ENCODE assay signal across 24 cellular contexts in genomic region chr2:127535941-127536340, GRCh38. TPM values are rescaled to one million over a fixed set of nuclear protein-coding genes. Genes with fewer than 3 reads are reported as not detected.
DNase-seq lines count a peak whose midpoint lies in the region; ATAC-seq, FAIRE-seq and TF ChIP-seq lines count a peak whose summit lies in the region.
"Had no signal": no experiment of that assay in that cellular context is flagged by ENCODE, and none has a peak within 500 bp of the region (broad histone marks: within the 10 kb centered on the region; RNA-seq: fewer than 3 reads in every experiment).

No MANE protein-coding gene starts in this region.

- TF ChIP-seq CTCF in HepG2 (CRISPR knock-in tag; IDR thresholded peaks at IDR 0.05) (0 out of 2 replicates have a peak, but pooled peaks have one; percentile 17), right lobe of liver (IDR thresholded peaks at IDR 0.05) (no peak), hepatocyte (IDR thresholded peaks at IDR 0.05; ENCODE audit: poor library complexity) (no peak)

- no peak overlapping the region for H3K14ac ChIP-seq in neuronal stem cell (ENCODE audit: low read length)

- CTCF ChIA-PET in HepG2 (lab: Yijun Ruan, JAX; ENCODE audit: low intra/inter-chr PET ratio, low total read pairs), result no interaction called here

- H2BK120ac ChIP-seq in neuronal stem cell (ENCODE audit: low read depth, low read length), result no peak overlapping the region

- no TSS peak for BruUV-seq in HepG2 (replicated peaks; lab: Mats Ljungman, UMichigan)

- peak overlapping the region; percentile 86 for H2AK5ac ChIP-seq in neuronal stem cell (ENCODE audit: low read depth, low read length)

- no peaks in the 10 kb centered on the region for H3K36me3 ChIP-seq in HepG2 (replicated peaks in 1 of 2; ENCODE audit: control insufficient read depth in 1 of 2, insufficient read depth in 2 of 2, low read length in 2 of 2)
- H3K36me3 ChIP-seq in right lobe of liver, result no peaks in the 10 kb centered on the region
- H3K36me3 ChIP-seq in hepatocyte (replicated peaks; ENCODE audit: insufficient read depth, low read depth), result no peaks in the 10 kb centered on the region
- H3K36me3 ChIP-seq in neuronal stem cell (replicated peaks in 1 of 2; ENCODE audit: control insufficient read depth in 2 of 2, insufficient read depth in 2 of 2, low read length in 2 of 2), result no peaks in the 10 kb centered on the region
- no peaks in the 10 kb centered on the region for H3K36me3 ChIP-seq in aorta (ENCODE audit: control insufficient read depth in 1 of 2, insufficient read depth in 2 of 2, low read length in 1 of 2)
- H3K36me3 ChIP-seq: BLaER1, SJCRH30 had no signal

- H3K27ac ChIP-seq in HepG2 (ENCODE audit: extremely low read length, insufficient read depth, low read length), result no peak overlapping the region
- H3K27ac ChIP-seq in right lobe of liver, result no peak overlapping the region
- peak overlapping the region; percentile 98 for H3K27ac ChIP-seq in hepatocyte
- H3K27ac ChIP-seq in neuronal stem cell (replicated peaks; ENCODE audit: low read length), result no peak overlapping the region
- H3K27ac ChIP-seq in aorta (ENCODE audit: low read depth in 1 of 2, low read length in 2 of 2), result no peak overlapping the region
- H3K27ac ChIP-seq: 22Rv1, BLaER1, GM23248, HL-60, SJCRH30 had no signal

- H3K27me3 Mint-ChIP-seq in activated T-helper 17 cell treated with anti-CD3 and anti-CD28 coated beads, Interleukin-2, amount 50 U/mL, for 72 hours, result peaks cover 4% of the 10 kb centered on the region

- H4K91ac ChIP-seq in neuronal stem cell (ENCODE audit: low read depth, low read length, poor library complexity), result no peak overlapping the region

- DNase-seq in HepG2 (ENCODE audit: low spot score) (no peak), right lobe of liver (no peak), hepatocyte (ENCODE audit: low spot score) (no peak), neuronal stem cell (ENCODE audit: low spot score) (no peak), aorta (no peak), GM19238 (ENCODE audit: insufficient read length, low spot score) (no peak)
- DNase-seq: ACHN; Calu3; CD8-positive, alpha-beta T cell; GM23248; HCEC 1CT; KBM-7; NCI-H1436; NCI-H226; SJCRH30 had no signal

- no peaks in the 10 kb centered on the region for H3K9me2 ChIP-seq in hepatocyte (replicated peaks; ENCODE audit: insufficient read depth)

- TF ChIP-seq EP300 in HepG2 (IDR thresholded peaks at IDR 0.05; ENCODE audit: low read depth in 2 of 2, low read length in 2 of 2) (no peak), HepG2 (CRISPR knock-in tag; IDR thresholded peaks at IDR 0.05; ENCODE audit: borderline replicate concordance) (no peak)

- POLR2A ChIA-PET in HepG2 (lab: Yijun Ruan, JAX), result no interaction called here

- no peak overlapping the region for H4K8ac ChIP-seq in neuronal stem cell (ENCODE audit: low read depth, low read length)

- no peak for TF ChIP-seq RAD21 in HepG2 (CRISPR knock-in tag; IDR thresholded peaks at IDR 0.05)

- TF ChIP-seq POLR2A in HepG2 (IDR thresholded peaks at IDR 0.05; ENCODE audit: insufficient read depth in 1 of 2, low read depth in 2 of 2, low read length in 2 of 2) (no peak), right lobe of liver (IDR thresholded peaks at IDR 0.05) (no peak)

- intact Hi-C loops in HepG2 (cut with micrococcal nuclease; ENCODE audit: unreplicated experiment), result loop anchor here (10.0 kb wide), 1 partner anchor 109 kb away; the partner anchor contains the start of gene GPR17
- intact Hi-C loops in right lobe of liver (cut with DNase I), result no loop called here
- intact Hi-C loops in aorta (cut with DNase I), result no loop called here

- ATAC-seq in HepG2, result peak; percentile 31
- no peak for ATAC-seq in right lobe of liver
- no peak for ATAC-seq in GM19023 (IDR thresholded peaks at IDR 0.05; ENCODE audit: unreplicated experiment)
- ATAC-seq in aorta (ENCODE audit: low FRiP score), result no peak
- no peak for ATAC-seq in activated T-helper 17 cell treated with anti-CD3 and anti-CD28 coated beads, Interleukin-2, amount 50 U/mL, for 72 hours (replicated peaks)
- ATAC-seq: CD8-positive, alpha-beta T cell had no signal

- no peak for FAIRE-seq in HepG2 (lab: Jason Lieb, UNC)
- FAIRE-seq: G401.6, GM12892, GM18507, RCC 7860 had no signal

- H3K4me1 ChIP-seq in HepG2 (ENCODE audit: insufficient read depth, low read length), result peaks cover 22% of the 10 kb centered on the region
- H3K4me1 ChIP-seq in right lobe of liver, result no peaks in the 10 kb centered on the region
- no peaks in the 10 kb centered on the region for H3K4me1 ChIP-seq in hepatocyte (ENCODE audit: insufficient read depth)
- H3K4me1 ChIP-seq in neuronal stem cell (ENCODE audit: control insufficient read depth in 2 of 2, insufficient read depth in 1 of 2, low read depth in 1 of 2, low read length in 2 of 2), result peaks cover 0 to 5% of the 10 kb centered on the region in 2 donors
- no peaks in the 10 kb centered on the region for H3K4me1 ChIP-seq in aorta (ENCODE audit: control insufficient read depth in 1 of 2, insufficient read depth in 2 of 2, low read length in 2 of 2)
- H3K4me1 ChIP-seq: BLaER1, SJCRH30 had no signal

- no peak overlapping the region for H3K27ac Mint-ChIP-seq in activated T-helper 17 cell treated with anti-CD3 and anti-CD28 coated beads, Interleukin-2, amount 50 U/mL, for 72 hours
- H3K27ac Mint-ChIP-seq: CD8-positive, alpha-beta T cell had no signal

- WGBS in HepG2 (ENCODE audit: low lambda C conversion rate), result 48% methylated on average over 8 of the region's 8 CpGs
- 80% methylated on average over 3 of the region's 8 CpGs for WGBS in right lobe of liver (ENCODE audit: insufficient coverage, low coverage, low lambda C conversion rate, missing lambda C conversion rate)
- WGBS in hepatocyte (ENCODE audit: low lambda C conversion rate, missing lambda C conversion rate), result 91% methylated on average over 8 of the region's 8 CpGs
- no CpG with 5 or more reads among the region's 8 CpGs for WGBS in neuronal stem cell (ENCODE audit: extremely low coverage in 2 of 2, insufficient read length in 2 of 2, insufficient replicate concordance in 1 of 2), 2 donors
- WGBS in aorta, 2 donors, result 80 to 87% methylated on average over 8 of the region's 8 CpGs

- peak overlapping the region; percentile 29 for H2BK5ac ChIP-seq in neuronal stem cell (ENCODE audit: low read length)

- no peaks in the 10 kb centered on the region for H3K4me1 Mint-ChIP-seq in activated T-helper 17 cell treated with anti-CD3 and anti-CD28 coated beads, Interleukin-2, amount 50 U/mL, for 72 hours

- H3K18ac ChIP-seq in neuronal stem cell (ENCODE audit: low read length), result peak overlapping the region; percentile 54

- peak overlapping the region; percentile 72 for H2BK15ac ChIP-seq in neuronal stem cell (ENCODE audit: low read length)

- no peaks in the 10 kb centered on the region for H3K9me3 Mint-ChIP-seq in activated T-helper 17 cell treated with anti-CD3 and anti-CD28 coated beads, Interleukin-2, amount 50 U/mL, for 72 hours
- H3K9me3 Mint-ChIP-seq: CD8-positive, alpha-beta T cell had no signal

- no peak overlapping the region for H3K4me3 ChIP-seq in HepG2 (replicated peaks in 1 of 3; ENCODE audit: insufficient read depth in 1 of 3, low read depth in 2 of 3, low read length in 3 of 3)
- no peak overlapping the region for H3K4me3 ChIP-seq in right lobe of liver
- H3K4me3 ChIP-seq in hepatocyte, result no peak overlapping the region
- H3K4me3 ChIP-seq in neuronal stem cell (ENCODE audit: low read length in 2 of 2), result no peak overlapping the region
- H3K4me3 ChIP-seq in aorta (ENCODE audit: low read length in 2 of 2), result no peak overlapping the region
- H3K4me3 ChIP-seq: BLaER1, GM23248, SJCRH30 had no signal

- no peaks in the 10 kb centered on the region for H3K79me1 ChIP-seq in neuronal stem cell (ENCODE audit: low read depth, low read length)

- H4K20me1 ChIP-seq in HepG2 (ENCODE audit: insufficient read depth, low read length) (no peaks in the 10 kb centered on the region), hepatocyte (ENCODE audit: insufficient read depth, poor library complexity, severe bottlenecking) (no peaks in the 10 kb centered on the region)
- H4K20me1 ChIP-seq: BLaER1 had no signal

- H2BK12ac ChIP-seq in neuronal stem cell (ENCODE audit: low read length), result no peak overlapping the region

- no peak overlapping the region for H3K4me2 ChIP-seq in HepG2 (ENCODE audit: low read depth, low read length)
- H3K4me2 ChIP-seq in hepatocyte, result peak overlapping the region; percentile 70
- H3K4me2 ChIP-seq in neuronal stem cell (ENCODE audit: insufficient read depth, low read length, poor library complexity, severe bottlenecking), result no peak overlapping the region
- H3K4me2 ChIP-seq: BLaER1 had no signal

- H3K79me2 ChIP-seq in HepG2 (ENCODE audit: insufficient read depth, low read length), result no peaks in the 10 kb centered on the region
- peaks cover 3% of the 10 kb centered on the region for H3K79me2 ChIP-seq in hepatocyte

- peak overlapping the region; percentile 52 for H3K23ac ChIP-seq in neuronal stem cell (ENCODE audit: low read depth, low read length, poor library complexity)

- no peak overlapping the region for H3K9ac ChIP-seq in HepG2 (ENCODE audit: insufficient read depth, low read depth, low read length)
- H3K9ac ChIP-seq in neuronal stem cell (ENCODE audit: low read depth, low read length, poor library complexity), result no peak overlapping the region
- H3K9ac ChIP-seq: BLaER1, GM23248 had no signal

- H3K4ac ChIP-seq in neuronal stem cell (ENCODE audit: low read length), result no peak overlapping the region

- no peak overlapping the region for H3K4me3 Mint-ChIP-seq in activated T-helper 17 cell treated with anti-CD3 and anti-CD28 coated beads, Interleukin-2, amount 50 U/mL, for 72 hours
- H3K4me3 Mint-ChIP-seq: CD8-positive, alpha-beta T cell had no signal

- H3K27me3 ChIP-seq in HepG2 (ENCODE audit: control insufficient read depth in 1 of 2, insufficient read depth in 2 of 2, low read length in 2 of 2), result peaks cover 10 to 40% of the 10 kb centered on the region in 2 experiments; a peak in 4 of 5 replicates
- no peaks in the 10 kb centered on the region for H3K27me3 ChIP-seq in right lobe of liver
- H3K27me3 ChIP-seq in hepatocyte, result no peaks in the 10 kb centered on the region
- H3K27me3 ChIP-seq in neuronal stem cell (ENCODE audit: control insufficient read depth in 3 of 3, insufficient read depth in 3 of 3, low read depth in 1 of 3, low read length in 3 of 3), result peaks cover 0 to 43% (median 0%) of the 10 kb centered on the region in 3 experiments
- no peaks in the 10 kb centered on the region for H3K27me3 ChIP-seq in aorta (ENCODE audit: control insufficient read depth in 1 of 2, insufficient read depth in 2 of 2, low read length in 1 of 2)
- H3K27me3 ChIP-seq: BLaER1 had no signal

- H2AFZ ChIP-seq in HepG2 (ENCODE audit: low read length) (no peak overlapping the region), hepatocyte (no peak overlapping the region), neuronal stem cell (ENCODE audit: low read length) (no peak overlapping the region)
- H2AFZ ChIP-seq: GM23248 had no signal

- in situ Hi-C loops in HepG2 (cut with HindIII; ENCODE audit: extremely low pct_ligation_motif_present, low pct_unique_long_range_greater_than_20kb), result no loop called here

- no peaks in the 10 kb centered on the region for H3K9me3 ChIP-seq in HepG2 (ENCODE audit: low read length)
- H3K9me3 ChIP-seq in right lobe of liver, result no peaks in the 10 kb centered on the region
- H3K9me3 ChIP-seq in hepatocyte (ENCODE audit: low read depth), result no peaks in the 10 kb centered on the region
- no peaks in the 10 kb centered on the region for H3K9me3 ChIP-seq in neuronal stem cell (replicated peaks in 1 of 2; ENCODE audit: control insufficient read depth in 2 of 2, insufficient read depth in 1 of 2, low read depth in 1 of 2, low read length in 2 of 2)
- H3K9me3 ChIP-seq in aorta (ENCODE audit: control insufficient read depth, low read length), result no peaks in the 10 kb centered on the region
- H3K9me3 ChIP-seq: BLaER1, SJCRH30 had no signal

- H3K36me3 Mint-ChIP-seq in activated T-helper 17 cell treated with anti-CD3 and anti-CD28 coated beads, Interleukin-2, amount 50 U/mL, for 72 hours (ENCODE audit: low read depth), result no peaks in the 10 kb centered on the region
- H3K36me3 Mint-ChIP-seq: CD8-positive, alpha-beta T cell had no signal

RNA-seq across cellular contexts. Expression of gene MYO7B, which starts 0.5 kb away (rescaled TPM):
- total RNA-seq in HepG2 (2016; rRNA removed; fragmentation: Illumina TruSeq; extraction: Trizol), result not detected in 2 replicates
- not detected in 2 replicates for total RNA-seq in HepG2 (2016; cell fraction: cytosol; rRNA removed; fragmentation: Illumina TruSeq; extraction: Trizol; ENCODE audit: low read depth)
- not detected in 2 replicates for total RNA-seq in HepG2 (2016; cell fraction: insoluble cytoplasmic fraction; rRNA removed; fragmentation: Illumina TruSeq; extraction: Trizol)
- not detected in 2 replicates for total RNA-seq in HepG2 (2016; cell fraction: membrane; rRNA removed; fragmentation: Illumina TruSeq; extraction: Trizol)
- not detected in 2 replicates for total RNA-seq in HepG2 (2016; cell fraction: nucleus; rRNA removed; fragmentation: Illumina TruSeq; extraction: Trizol)
- 0.03 TPM in 1 of 2 replicates, not detected in the other for polyA plus RNA-seq in HepG2 (2011; rRNA removed)
- polyA plus RNA-seq in HepG2 (2011; cell fraction: cytosol; rRNA removed), result 0.01 TPM in 1 of 2 replicates, not detected in the other
- 0.11 and 0.12 TPM in 2 replicates for polyA plus RNA-seq in HepG2 (2011; cell fraction: nucleus; rRNA removed)
- polyA plus RNA-seq in HepG2 (2012), result not detected in 2 replicates
- not detected in 2 replicates for polyA plus RNA-seq in HepG2 (2016; cell fraction: cytosol; fragmentation: Illumina TruSeq; extraction: Trizol; ENCODE audit: low read depth)
- not detected in 2 replicates for polyA plus RNA-seq in HepG2 (2016; cell fraction: insoluble cytoplasmic fraction; fragmentation: Illumina TruSeq; extraction: Trizol; ENCODE audit: low read depth)
- polyA plus RNA-seq in HepG2 (2016; cell fraction: membrane; fragmentation: Illumina TruSeq; extraction: Trizol; ENCODE audit: low read depth), result not detected in 2 replicates
- polyA plus RNA-seq in HepG2 (2016; cell fraction: nucleus; fragmentation: Illumina TruSeq; extraction: Trizol; ENCODE audit: insufficient read depth, low read depth), result not detected in 2 replicates
- 0.02 TPM in 1 of 2 replicates, not detected in the other for polyA minus RNA-seq in HepG2 (2011; rRNA and poly(A)+ RNA removed; ENCODE audit: low replicate concordance)
- not detected in 2 replicates for polyA minus RNA-seq in HepG2 (2011; cell fraction: cytosol; rRNA and poly(A)+ RNA removed)
- not detected in 2 replicates for polyA minus RNA-seq in HepG2 (2011; cell fraction: nucleus; rRNA and poly(A)+ RNA removed)
- 1 to 10 TPM in 2 of 6 experiments, under 1 TPM in 3, not detected in 1; 0.21 to 2.7 (median 0.37) TPM for total RNA-seq in right lobe of liver
- 17.6 and 20.1 TPM in 2 replicates for total RNA-seq in hepatocyte
- polyA plus RNA-seq in hepatocyte, result 12.6 and 17.6 TPM in 2 replicates
- not detected for polyA plus RNA-seq in neuronal stem cell (2013, experiment 1 of 2)
- polyA plus RNA-seq in neuronal stem cell (2013, experiment 2 of 2), result 0.03 TPM
- 1 to 10 TPM in 1 of 2 donors, under 1 TPM in 1; 0.32 to 2.0 TPM for total RNA-seq in aorta
- polyA plus RNA-seq in aorta, result 10 to 100 TPM in 1 of 2 donors, 1 to 10 TPM in 1; 1.1 to 26.3 TPM
- under 1 TPM; 0.16 to 0.19 TPM for total RNA-seq in activated T-helper 17 cell treated with anti-CD3 and anti-CD28 coated beads, Interleukin-2, amount 50 U/mL, for 72 hours
- total RNA-seq: GM23248 had no signal
- polyA plus RNA-seq: GM23248 had no signal

RNA-seq across cellular contexts. Expression of gene IWS1, which starts 9.7 kb away (rescaled TPM):
- 62.3 and 90.2 TPM in 2 replicates for total RNA-seq in HepG2 (2016; rRNA removed; fragmentation: Illumina TruSeq; extraction: Trizol)
- total RNA-seq in HepG2 (2016; cell fraction: cytosol; rRNA removed; fragmentation: Illumina TruSeq; extraction: Trizol; ENCODE audit: low read depth), result 6.7 and 7.7 TPM in 2 replicates
- total RNA-seq in HepG2 (2016; cell fraction: insoluble cytoplasmic fraction; rRNA removed; fragmentation: Illumina TruSeq; extraction: Trizol), result 62.9 and 85.5 TPM in 2 replicates
- total RNA-seq in HepG2 (2016; cell fraction: membrane; rRNA removed; fragmentation: Illumina TruSeq; extraction: Trizol), result 17.1 and 18.1 TPM in 2 replicates
- total RNA-seq in HepG2 (2016; cell fraction: nucleus; rRNA removed; fragmentation: Illumina TruSeq; extraction: Trizol), result 52.7 and 54.8 TPM in 2 replicates
- 25.7 and 28.9 TPM in 2 replicates for polyA plus RNA-seq in HepG2 (2011; rRNA removed)
- polyA plus RNA-seq in HepG2 (2011; cell fraction: cytosol; rRNA removed), result 16.1 and 24.8 TPM in 2 replicates
- 17.9 and 22.5 TPM in 2 replicates for polyA plus RNA-seq in HepG2 (2011; cell fraction: nucleus; rRNA removed)
- 43.1 and 48.6 TPM in 2 replicates for polyA plus RNA-seq in HepG2 (2012)
- 4.3 and 4.7 TPM in 2 replicates for polyA plus RNA-seq in HepG2 (2016; cell fraction: cytosol; fragmentation: Illumina TruSeq; extraction: Trizol; ENCODE audit: low read depth)
- polyA plus RNA-seq in HepG2 (2016; cell fraction: insoluble cytoplasmic fraction; fragmentation: Illumina TruSeq; extraction: Trizol; ENCODE audit: low read depth), result 87.1 and 88.3 TPM in 2 replicates
- 9.9 and 10.2 TPM in 2 replicates for polyA plus RNA-seq in HepG2 (2016; cell fraction: membrane; fragmentation: Illumina TruSeq; extraction: Trizol; ENCODE audit: low read depth)
- polyA plus RNA-seq in HepG2 (2016; cell fraction: nucleus; fragmentation: Illumina TruSeq; extraction: Trizol; ENCODE audit: insufficient read depth, low read depth), result 60.9 and 64.3 TPM in 2 replicates
- 7.4 and 11.6 TPM in 2 replicates for polyA minus RNA-seq in HepG2 (2011; rRNA and poly(A)+ RNA removed; ENCODE audit: low replicate concordance)
- polyA minus RNA-seq in HepG2 (2011; cell fraction: cytosol; rRNA and poly(A)+ RNA removed), result 28.7 and 30.0 TPM in 2 replicates
- 43.5 and 63.2 TPM in 2 replicates for polyA minus RNA-seq in HepG2 (2011; cell fraction: nucleus; rRNA and poly(A)+ RNA removed)
- 10 to 100 TPM; 15.7 to 27.9 (median 20.1) TPM for total RNA-seq in right lobe of liver
- total RNA-seq in hepatocyte, result 45.9 and 58.5 TPM in 2 replicates
- polyA plus RNA-seq in hepatocyte, result 47.8 and 49.3 TPM in 2 replicates
- polyA plus RNA-seq in neuronal stem cell (2013, experiment 1 of 2), result 54.0 TPM
- 53.1 TPM for polyA plus RNA-seq in neuronal stem cell (2013, experiment 2 of 2)
- total RNA-seq in aorta, result 10 to 100 TPM; 37.1 to 40.2 TPM
- 10 to 100 TPM; 14.0 to 27.6 TPM for polyA plus RNA-seq in aorta
- 10 to 100 TPM; 33.3 to 43.8 TPM for total RNA-seq in activated T-helper 17 cell treated with anti-CD3 and anti-CD28 coated beads, Interleukin-2, amount 50 U/mL, for 72 hours
